In the genomic region with DNA sequence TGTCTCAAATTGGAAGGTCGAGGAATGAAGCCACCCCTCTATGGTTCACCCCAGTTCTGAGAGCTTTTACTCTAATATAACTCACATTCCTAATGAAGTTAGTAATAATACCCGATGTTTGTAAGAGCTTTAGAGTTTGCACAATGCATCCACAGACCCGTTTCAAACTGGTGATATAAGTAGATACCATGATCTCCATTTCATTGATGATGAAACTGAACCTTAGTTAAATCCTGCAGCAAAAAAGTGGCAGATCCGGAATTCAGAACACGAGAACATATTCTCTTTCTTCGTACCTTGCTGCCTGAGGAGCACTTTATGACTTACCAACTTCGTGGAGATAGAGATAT, we compare ENCODE assay signal across 8 cellular contexts. TPM values are rescaled to one million over a fixed set of nuclear protein-coding genes. Genes with fewer than 3 reads are reported as not detected.
A peak's percentile ranks its signal among the peaks of the same experiment; 100 is the strongest.
DNase-seq lines count a peak whose midpoint lies in the region; ATAC-seq and TF ChIP-seq lines count a peak whose summit lies in the region.

No MANE protein-coding gene starts in this region.

- no peaks in the 10 kb centered on the region for H3K9me2 ChIP-seq in SU-DHL-6 (replicated peaks; ENCODE audit: insufficient read depth, low read length)

- peak overlapping the region; percentile 68 for H3K4me2 ChIP-seq in SU-DHL-6 (ENCODE audit: low read depth, low read length, poor library complexity, severe bottlenecking)

- no peaks in the 10 kb centered on the region for H3K9me3 ChIP-seq in SU-DHL-6 (ENCODE audit: insufficient read depth, low read length)
- no peaks in the 10 kb centered on the region for H3K9me3 ChIP-seq in sigmoid colon

- DNase-seq in GM12865 (ENCODE audit: low read depth) = no peak
- peak; percentile 48 for DNase-seq in fibroblast of peridontal ligament (ENCODE audit: extremely low read depth)
- DNase-seq in sigmoid colon = no peak
- no peak for DNase-seq in NCI-H2029 (lab: John Stamatoyannopoulos, UW)
- no peak for DNase-seq in MV-4-11 (lab: John Stamatoyannopoulos, UW)
- DNase-seq in NCI-H1694 (lab: John Stamatoyannopoulos, UW) = no peak

- TF ChIP-seq POLR2A in sigmoid colon (IDR thresholded peaks at IDR 0.05) = no peak

- H3K79me2 ChIP-seq in SU-DHL-6 (ENCODE audit: insufficient read depth, low read length) = no peaks in the 10 kb centered on the region

- peak overlapping the region; percentile 89 for H3K4me3 ChIP-seq in GM12865 (ENCODE audit: low read depth, low read length)
- peak overlapping the region; percentile 68 for H3K4me3 ChIP-seq in SU-DHL-6 (ENCODE audit: insufficient read depth, low read length, poor library complexity, severe bottlenecking)
- H3K4me3 ChIP-seq in sigmoid colon = peak overlapping the region; percentile 64 to 95 (median 84)

- intact Hi-C loops in sigmoid colon (cut with DNase I) = loop anchor here (2.0 to 5.0 kb wide), 5 partner anchors 35 to 192 kb away; no protein-coding TSS in a partner anchor

- peak overlapping the region; percentile 59 for H3K9ac ChIP-seq in SU-DHL-6 (ENCODE audit: low read length)

- H2AFZ ChIP-seq in SU-DHL-6 (ENCODE audit: low read depth, low read length, severe bottlenecking) = peak overlapping the region; percentile 55

- H3K27me3 ChIP-seq in SU-DHL-6 (ENCODE audit: low read length) (no peaks in the 10 kb centered on the region), sigmoid colon (no peaks in the 10 kb centered on the region)

- ATAC-seq in HG03025 (IDR thresholded peaks at IDR 0.05; ENCODE audit: low FRiP score, unreplicated experiment) = no peak

- no peak for TF ChIP-seq EP300 in sigmoid colon (IDR thresholded peaks at IDR 0.05)

- H4K20me1 ChIP-seq in SU-DHL-6 (ENCODE audit: low read depth, low read length) = no peaks in the 10 kb centered on the region

- peaks cover 11% of the 10 kb centered on the region for H3F3A ChIP-seq in SU-DHL-6 (ENCODE audit: insufficient read depth)

- 16 to 43% methylated on average over 7 of the region's 7 CpGs for WGBS in sigmoid colon, 2 donors

- peaks cover 0 to 33% (median 21%) of the 10 kb centered on the region in 4 donors for H3K4me1 ChIP-seq in sigmoid colon

- TF ChIP-seq CTCF in GM12865 (IDR thresholded peaks at IDR 0.05; ENCODE audit: insufficient read depth, low read depth, low read length, missing control alignments) = no peak
- TF ChIP-seq CTCF in SU-DHL-6 (IDR thresholded peaks at IDR 0.05; ENCODE audit: insufficient read depth, low read length, poor library complexity, severe bottlenecking) = no peak
- TF ChIP-seq CTCF in sigmoid colon (IDR thresholded peaks at IDR 0.05) = no peak

- H3K27ac ChIP-seq in SU-DHL-6 (ENCODE audit: low read depth, low read length) (no peak overlapping the region), sigmoid colon (peak overlapping the region; percentile 90 to 98 (median 97))

- H3K36me3 ChIP-seq in SU-DHL-6 (ENCODE audit: low read length) (no peaks in the 10 kb centered on the region), sigmoid colon (peaks cover 0 to 3% (median 0%) of the 10 kb centered on the region in 4 donors)

RNA-seq across cellular contexts. Expression of a gene that starts 0.8 kb away (rescaled TPM):
- 100 to 1,000 TPM; 138 to 164 (median 148) TPM for total RNA-seq in sigmoid colon
- 10 to 100 TPM; 11.6 to 32.4 (median 15.6) TPM for polyA plus RNA-seq in sigmoid colon
